30 cellular contexts compared by ENCODE assay signal in the genomic region with DNA sequence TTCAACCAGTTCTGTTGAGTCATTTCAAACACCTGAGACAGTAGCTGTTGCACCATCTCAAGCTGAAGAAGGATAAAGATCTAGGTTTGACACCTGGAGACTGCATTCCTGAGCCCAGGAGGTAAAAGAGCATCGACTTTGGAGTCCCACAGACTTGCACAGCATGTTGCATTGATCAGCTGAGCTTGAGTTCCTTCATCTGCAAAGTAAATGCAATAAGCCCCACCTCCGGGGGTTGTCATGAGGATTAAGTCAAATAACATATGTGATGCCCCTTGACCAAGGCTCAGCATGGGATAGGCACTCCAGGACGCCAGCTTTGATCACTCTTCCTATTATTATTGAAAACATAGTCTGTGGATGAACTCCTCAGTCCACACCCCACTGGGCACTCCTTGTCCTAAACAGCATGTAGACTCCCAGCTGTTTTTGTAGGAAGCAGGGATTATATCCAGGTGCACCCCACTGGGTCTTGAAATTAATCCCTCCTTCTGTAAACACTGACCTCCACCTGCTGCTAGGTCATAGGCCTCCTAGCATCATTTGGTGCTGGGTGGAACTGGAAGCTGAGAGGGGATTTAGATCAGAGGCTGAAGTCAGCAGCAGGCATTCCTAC.
DNase-seq lines count a peak whose midpoint lies in the region; ATAC-seq and TF ChIP-seq lines count a peak whose summit lies in the region.
"Had no signal": no experiment of that assay in that cellular context is flagged by ENCODE, and none has a peak within 500 bp of the region (broad histone marks: within the 10 kb centered on the region; RNA-seq: fewer than 3 reads in every experiment).

No MANE protein-coding gene starts in this region.

- H3K36me3 Mint-ChIP-seq in Calu3 (ENCODE audit: insufficient read depth, unreplicated experiment) (no peaks in the 10 kb centered on the region), progenitor cell of endocrine pancreas (ENCODE audit: insufficient read depth) (no peaks in the 10 kb centered on the region)
- H3K36me3 Mint-ChIP-seq: activated naive CD4-positive, alpha-beta T cell treated with anti-CD3 and anti-CD28 coated beads, Interleukin-2, amount 50 U/mL, for 24 hours; mesothelial cell of epicardium had no signal

- H3K27ac ChIP-seq in HUES6 (ENCODE audit: low read depth, low read length) (no peak overlapping the region), iPS DF 6.9 (ENCODE audit: low read length) (no peak overlapping the region)
- H3K27ac ChIP-seq: BLaER1, gastroesophageal sphincter, hepatocyte, HL-60, prostate gland, SJCRH30, stomach, vagina had no signal

- H3K4me3 Mint-ChIP-seq in Calu3 (ENCODE audit: low read depth, unreplicated experiment) (no peak overlapping the region), progenitor cell of endocrine pancreas (ENCODE audit: low read depth) (no peak overlapping the region)
- H3K4me3 Mint-ChIP-seq: activated CD4-positive, alpha-beta T cell treated with anti-CD3 and anti-CD28 coated beads, Interleukin-2, amount 10 ng/mL, durations not matched to agents 24 days and 14 days; activated naive CD4-positive, alpha-beta T cell treated with anti-CD3 and anti-CD28 coated beads, Interleukin-2, amount 50 U/mL, for 24 hours; mesothelial cell of epicardium had no signal

- no CpG with 5 or more reads among the region's 3 CpGs for WGBS in iPS DF 6.9 (ENCODE audit: insufficient coverage, insufficient read length)

- H3K27me3 ChIP-seq in HUES6 (ENCODE audit: control insufficient read depth, insufficient read depth, low read length) (no peaks in the 10 kb centered on the region), NT2/D1 (ENCODE audit: insufficient read depth, insufficient read length) (peaks cover 41% of the 10 kb centered on the region), iPS DF 6.9 (ENCODE audit: control insufficient read depth, insufficient read depth, low read length) (no peaks in the 10 kb centered on the region; the same call in 1 of the 2 replicates)
- H3K27me3 ChIP-seq: BLaER1, gastroesophageal sphincter, hepatocyte, SJCRH30, stomach, vagina had no signal

- H3K27me3 Mint-ChIP-seq in Calu3 (ENCODE audit: unreplicated experiment) (no peaks in the 10 kb centered on the region), progenitor cell of endocrine pancreas (peaks cover 12% of the 10 kb centered on the region)

- H3K36me3 ChIP-seq in HUES6 (ENCODE audit: control insufficient read depth, insufficient read depth, low read length) (no peaks in the 10 kb centered on the region), NT2/D1 (ENCODE audit: insufficient read depth, insufficient read length, low read length) (no peaks in the 10 kb centered on the region), iPS DF 6.9 (ENCODE audit: control insufficient read depth, insufficient read depth, low read length) (no peaks in the 10 kb centered on the region)
- H3K36me3 ChIP-seq: BLaER1, gastroesophageal sphincter, prostate gland, SJCRH30, stomach, vagina had no signal

- H3K9me3 Mint-ChIP-seq in Calu3 (ENCODE audit: low read depth, unreplicated experiment): peaks cover 18% of the 10 kb centered on the region
- peaks cover 4% of the 10 kb centered on the region for H3K9me3 Mint-ChIP-seq in progenitor cell of endocrine pancreas (ENCODE audit: low read depth)
- H3K9me3 Mint-ChIP-seq: activated CD4-positive, alpha-beta T cell treated with anti-CD3 and anti-CD28 coated beads, Interleukin-2, amount 10 ng/mL, durations not matched to agents 24 days and 14 days; activated naive CD4-positive, alpha-beta T cell treated with anti-CD3 and anti-CD28 coated beads, Interleukin-2, amount 50 U/mL, for 24 hours had no signal

- H3K27ac Mint-ChIP-seq in Calu3 (ENCODE audit: unreplicated experiment) (no peak overlapping the region), progenitor cell of endocrine pancreas (no peak overlapping the region)
- H3K27ac Mint-ChIP-seq: activated CD4-positive, alpha-beta T cell treated with anti-CD3 and anti-CD28 coated beads, Interleukin-2, amount 10 ng/mL, durations not matched to agents 24 days and 14 days; activated naive CD4-positive, alpha-beta T cell treated with anti-CD3 and anti-CD28 coated beads, Interleukin-2, amount 50 U/mL, for 24 hours; mesothelial cell of epicardium had no signal

- no peaks in the 10 kb centered on the region for H3K4me1 Mint-ChIP-seq in Calu3 (ENCODE audit: low read depth, unreplicated experiment)
- H3K4me1 Mint-ChIP-seq in progenitor cell of endocrine pancreas (ENCODE audit: low read depth): no peaks in the 10 kb centered on the region
- H3K4me1 Mint-ChIP-seq: activated CD4-positive, alpha-beta T cell treated with anti-CD3 and anti-CD28 coated beads, Interleukin-2, amount 10 ng/mL, durations not matched to agents 24 days and 14 days; activated naive CD4-positive, alpha-beta T cell treated with anti-CD3 and anti-CD28 coated beads, Interleukin-2, amount 50 U/mL, for 24 hours; mesothelial cell of epicardium had no signal

- peak overlapping the region; percentile 31 for H3K9ac ChIP-seq in HUES6 (ENCODE audit: low read length)
- H3K9ac ChIP-seq in NT2/D1 (ENCODE audit: insufficient read length, low read depth): no peak overlapping the region
- H3K9ac ChIP-seq: BLaER1 had no signal

- H3K4me3 ChIP-seq in HUES6 (ENCODE audit: low read depth, low read length): no peak overlapping the region
- no peak overlapping the region for H3K4me3 ChIP-seq in NT2/D1 (ENCODE audit: insufficient read length, low read depth)
- H3K4me3 ChIP-seq in iPS DF 6.9 (ENCODE audit: low read length): no peak overlapping the region
- H3K4me3 ChIP-seq: BLaER1, gastroesophageal sphincter, hepatocyte, prostate gland, SJCRH30, stomach, vagina had no signal

- no TSS peak for BruUV-seq in Calu3 (replicated peaks; lab: Mats Ljungman, UMichigan)

- TF ChIP-seq CTCF in Calu3 (IDR thresholded peaks at IDR 0.05; ENCODE audit: unreplicated experiment) (no peak), progenitor cell of endocrine pancreas (IDR thresholded peaks at IDR 0.05; ENCODE audit: unreplicated experiment) (no peak)

- CTCF ChIA-PET in Calu3 (lab: Charles Lee): no interaction called here

- no peak for ATAC-seq in HG02571 (IDR thresholded peaks at IDR 0.05; ENCODE audit: unreplicated experiment)
- no peak for ATAC-seq in GM18867 (IDR thresholded peaks at IDR 0.05; ENCODE audit: unreplicated experiment)
- ATAC-seq: gastroesophageal sphincter, HepG2, sciatic nerve had no signal

- peaks cover 43% of the 10 kb centered on the region for H3K4me1 ChIP-seq in HUES6 (ENCODE audit: control insufficient read depth, insufficient read depth, low read length)
- H3K4me1 ChIP-seq in NT2/D1 (ENCODE audit: insufficient read depth, insufficient read length): no peaks in the 10 kb centered on the region
- peaks cover 5% of the 10 kb centered on the region; the same call in 1 of the 2 replicates for H3K4me1 ChIP-seq in iPS DF 6.9 (ENCODE audit: control insufficient read depth, insufficient read depth, low read length)
- H3K4me1 ChIP-seq: BLaER1, gastroesophageal sphincter, prostate gland, SJCRH30, stomach, vagina had no signal

- DNase-seq in NT2/D1 (ENCODE audit: low read depth, low spot score) (peak; percentile 97), iPS DF 6.9 (ENCODE audit: low read depth, low spot score) (peak; percentile 94), Calu3 (no peak), progenitor cell of endocrine pancreas (ENCODE audit: low spot score, unreplicated experiment) (no peak)
- DNase-seq: activated CD4-positive, alpha-beta T cell treated with anti-CD3 and anti-CD28 coated beads, Interleukin-2, amount 10 ng/mL, durations not matched to agents 24 days and 14 days; DMS53; GOT3; MM.1S; NCI-H1105 treated with DMSO at 0.1 percent for 48 hours; NCI-H2029; NCI-H526 treated with DMSO at 0.1 percent for 48 hours; SJCRH30; stimulated activated CD4-positive, alpha-beta T cell treated with anti-CD3 and anti-CD28 coated beads, Interleukin-12 subunit alpha, Interleukin-12 subunit beta, amount 100 ng/mL, for 4 hours; stimulated activated CD4-positive, alpha-beta T cell treated with anti-CD3 and anti-CD28 coated beads, Interleukin-2, amount 100 ng/mL, for 48 hours; stomach; SW 1271; T-helper 9 cell had no signal

- H3K9me3 ChIP-seq in HUES6 (ENCODE audit: control insufficient read depth, insufficient read depth, low read depth, low read length): peaks cover 17% of the 10 kb centered on the region
- H3K9me3 ChIP-seq in NT2/D1 (ENCODE audit: insufficient read depth, low read length): 0 out of 2 replicates have a peak, but pooled peaks cover 6% of the 10 kb centered on the region
- no peaks in the 10 kb centered on the region; the same call in none of the 2 replicates for H3K9me3 ChIP-seq in iPS DF 6.9 (ENCODE audit: control insufficient read depth, insufficient read depth, low read length)
- H3K9me3 ChIP-seq: BLaER1, prostate gland, SJCRH30, stomach, vagina had no signal

- intact Hi-C loops in Calu3 (cut with micrococcal nuclease; ENCODE audit: unreplicated experiment): no loop called here

Comparison
In these comparisons a context has a peak if more than half of its experiments do, and no peak if none do; other contexts are left out.
1. DNase-seq: peak in NT2/D1 (single experiment) and iPS DF 6.9 (single experiment); none in Calu3 (single experiment) and progenitor cell of endocrine pancreas (single experiment).